Comparison of ENCODE assay signal across 8 cellular contexts in the genomic region with DNA sequence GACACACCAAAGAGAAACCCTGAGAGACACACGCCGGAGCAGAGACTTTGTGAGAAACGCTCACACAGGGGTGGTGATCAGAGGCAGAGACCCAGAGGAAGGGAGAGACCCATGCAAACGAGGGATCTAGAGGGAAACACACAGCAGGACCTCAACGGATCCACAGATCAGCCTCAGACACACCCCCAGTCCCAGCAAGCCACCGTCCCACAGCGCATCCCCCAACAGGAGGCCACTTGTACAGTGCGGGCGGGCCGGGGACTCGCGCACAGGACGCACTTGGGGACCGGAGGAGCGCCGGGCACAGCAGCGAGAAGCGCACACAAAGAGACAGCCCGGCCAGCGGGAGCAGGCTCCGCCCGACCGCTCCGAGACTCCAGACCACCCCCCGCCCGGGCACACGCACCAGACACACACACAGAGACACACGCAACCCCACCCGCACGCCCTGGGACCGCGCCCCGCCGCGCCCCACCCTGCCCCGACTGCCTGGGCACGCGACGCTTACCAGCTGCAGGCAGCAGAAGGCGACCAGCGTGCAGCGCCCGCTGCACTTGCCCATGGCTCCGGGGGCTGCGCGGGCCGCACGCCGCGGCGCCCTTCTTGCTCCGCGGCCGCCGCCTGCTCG. TPM values are rescaled to one million over a fixed set of nuclear protein-coding genes. Genes with fewer than 3 reads are reported as not detected.
A peak's percentile ranks its signal among the peaks of the same experiment; 100 is the strongest.
DNase-seq lines count a peak whose midpoint lies in the region; ATAC-seq and TF ChIP-seq lines count a peak whose summit lies in the region.

No MANE protein-coding gene starts in this region.

- peak overlapping the region; percentile 75 for H3K4me3 Mint-ChIP-seq in activated CD4-positive, alpha-beta T cell treated with anti-CD3 and anti-CD28 coated beads, Interleukin-2, amount 10 ng/mL, durations not matched to agents 24 days and 14 days

- no peak for TF ChIP-seq CTCF in retinal pigment epithelial cell (conservative IDR thresholded peaks at IDR 0.05; ENCODE audit: low read depth, low read length)

- H3K4me3 ChIP-seq in retinal pigment epithelial cell (ENCODE audit: low read length), result peak overlapping the region; percentile 28

- intact Hi-C loops in activated CD4-positive, alpha-beta T cell treated with anti-CD3 and anti-CD28 coated beads, Interleukin-2, amount 10 ng/mL, durations not matched to agents 24 days and 14 days (cut with micrococcal nuclease), result no loop called here

- H3K4me1 Mint-ChIP-seq in activated CD4-positive, alpha-beta T cell treated with anti-CD3 and anti-CD28 coated beads, Interleukin-2, amount 10 ng/mL, durations not matched to agents 24 days and 14 days, result peaks cover 10% of the 10 kb centered on the region

- DNase-seq in activated CD4-positive, alpha-beta T cell treated with anti-CD3 and anti-CD28 coated beads, Interleukin-2, amount 10 ng/mL, durations not matched to agents 24 days and 14 days, result no peak
- no peak for DNase-seq in activated CD4-positive, alpha-beta T cell treated with anti-CD3 and anti-CD28 coated beads, Interleukin-2, amount 50 U/mL, for 1 hour
- DNase-seq in SW480 (ENCODE audit: low spot score), result peak; percentile 53
- DNase-seq in foreskin melanocyte, result peak; percentile 11
- DNase-seq in retinal pigment epithelial cell (ENCODE audit: low read depth), result no peak

- H3K27me3 Mint-ChIP-seq in activated CD4-positive, alpha-beta T cell treated with anti-CD3 and anti-CD28 coated beads, Interleukin-2, amount 10 ng/mL, durations not matched to agents 24 days and 14 days, result peaks cover 60% of the 10 kb centered on the region

- H3K27ac Mint-ChIP-seq in activated CD4-positive, alpha-beta T cell treated with anti-CD3 and anti-CD28 coated beads, Interleukin-2, amount 10 ng/mL, durations not matched to agents 24 days and 14 days, result no peak overlapping the region

- no peaks in the 10 kb centered on the region for H3K9me3 Mint-ChIP-seq in activated CD4-positive, alpha-beta T cell treated with anti-CD3 and anti-CD28 coated beads, Interleukin-2, amount 10 ng/mL, durations not matched to agents 24 days and 14 days

- H3K36me3 Mint-ChIP-seq in activated CD4-positive, alpha-beta T cell treated with anti-CD3 and anti-CD28 coated beads, Interleukin-2, amount 10 ng/mL, durations not matched to agents 24 days and 14 days (ENCODE audit: low read depth), result no peaks in the 10 kb centered on the region

- ATAC-seq in HG03175 (IDR thresholded peaks at IDR 0.05; ENCODE audit: unreplicated experiment) (no peak), HG02973 (IDR thresholded peaks at IDR 0.05; ENCODE audit: unreplicated experiment) (no peak), GM18519 (IDR thresholded peaks at IDR 0.05; ENCODE audit: low FRiP score, unreplicated experiment) (no peak)

RNA-seq across cellular contexts. Expression of gene NKAIN1, which starts 0.6 kb away (rescaled TPM):
- total RNA-seq in activated CD4-positive, alpha-beta T cell treated with anti-CD3 and anti-CD28 coated beads, Interleukin-2, amount 10 ng/mL, durations not matched to agents 24 days and 14 days, result not detected in 2 replicates

RNA-seq across cellular contexts. Expression of gene SNRNP40, which starts 57.5 kb away (rescaled TPM):
- total RNA-seq in activated CD4-positive, alpha-beta T cell treated with anti-CD3 and anti-CD28 coated beads, Interleukin-2, amount 10 ng/mL, durations not matched to agents 24 days and 14 days, result 132 and 133 TPM in 2 replicates

RNA-seq across cellular contexts. Expression of gene ZCCHC17, which starts 57.7 kb away (rescaled TPM):
- 25.5 and 26.2 TPM in 2 replicates for total RNA-seq in activated CD4-positive, alpha-beta T cell treated with anti-CD3 and anti-CD28 coated beads, Interleukin-2, amount 10 ng/mL, durations not matched to agents 24 days and 14 days

Comparison
In these comparisons a context has a peak if more than half of its experiments do, and no peak if none do; other contexts are left out.
1. DNase-seq: peak in SW480 (single experiment) and foreskin melanocyte (single experiment); none in activated CD4-positive, alpha-beta T cell treated with anti-CD3 and anti-CD28 coated beads, Interleukin-2, amount 10 ng/mL, durations not matched to agents 24 days and 14 days (single experiment), activated CD4-positive, alpha-beta T cell treated with anti-CD3 and anti-CD28 coated beads, Interleukin-2, amount 50 U/mL, for 1 hour (single experiment) and retinal pigment epithelial cell (single experiment).